Comparison of ENCODE assay signal across 1 cellular context in the genomic region with DNA sequence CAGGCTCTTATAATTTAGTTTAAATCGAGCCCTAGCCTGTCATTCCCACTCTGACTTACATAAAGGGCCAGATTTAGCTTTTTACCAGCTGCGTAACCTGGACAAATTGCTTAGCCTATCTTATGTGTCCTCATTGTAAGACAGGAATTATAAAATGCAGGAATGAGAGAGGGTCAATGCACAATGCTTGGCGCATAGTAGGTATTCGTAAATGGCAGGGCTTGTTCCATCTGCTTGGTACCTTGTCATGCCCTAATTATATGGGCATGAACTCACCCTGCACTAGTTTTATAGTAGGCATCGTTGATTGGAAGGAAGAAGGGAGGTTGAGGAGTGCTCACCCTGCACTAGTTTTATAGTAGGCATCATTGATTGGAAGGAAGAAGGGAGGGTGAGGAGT.
TF ChIP-seq lines count a peak whose summit lies in the region.

No MANE protein-coding gene starts in this region.

TF ChIP-seq in HEK293T, 16 proteins besides CTCF, POLR2A, EP300 and RAD21 (continued from another document):
- TF ChIP-seq CTBP1 (IDR thresholded peaks at IDR 0.05; ENCODE audit: borderline replicate concordance) (no peak), L3MBTL2 (conservative IDR thresholded peaks at IDR 0.05) (no peak), SUZ12 (IDR thresholded peaks at IDR 0.05) (no peak), LEF1 (IDR thresholded peaks at IDR 0.05; ENCODE audit: borderline replicate concordance) (no peak), ARNT (IDR thresholded peaks at IDR 0.05) (no peak)
